ENCODE assay signal across 8 cellular contexts in the genomic region with DNA sequence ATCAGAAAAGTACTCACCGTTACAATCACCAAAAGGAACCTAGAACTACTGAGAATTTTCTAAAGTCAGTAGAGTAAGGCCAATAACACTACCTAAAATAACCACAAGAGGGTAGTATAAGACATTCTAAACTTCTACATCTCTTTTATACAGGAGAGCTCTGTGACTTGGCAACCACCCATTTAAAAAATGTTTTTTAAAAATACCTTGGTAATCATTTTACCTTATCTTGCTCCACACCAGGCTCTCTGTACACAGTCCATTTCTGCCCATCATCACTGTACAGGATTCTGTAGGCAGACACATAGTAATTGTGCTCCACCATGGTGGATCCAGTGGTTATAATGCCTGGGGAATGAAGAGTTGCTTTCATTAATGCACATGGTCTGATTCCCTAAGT. TPM values are rescaled to one million over a fixed set of nuclear protein-coding genes. Genes with fewer than 3 reads are reported as not detected.
DNase-seq lines count a peak whose midpoint lies in the region; ATAC-seq and TF ChIP-seq lines count a peak whose summit lies in the region.

No MANE protein-coding gene starts in this region.

- peaks cover 3% of the 10 kb centered on the region for H3K36me3 Mint-ChIP-seq in T-helper 17 cell (ENCODE audit: low read depth)
- H3K36me3 Mint-ChIP-seq in progenitor cell of endocrine pancreas (ENCODE audit: insufficient read depth): peaks cover 14% of the 10 kb centered on the region

- peak; percentile 65 for ATAC-seq in GM18499 (IDR thresholded peaks at IDR 0.05; ENCODE audit: insufficient read depth, unreplicated experiment)
- ATAC-seq in HG02840 (IDR thresholded peaks at IDR 0.05; ENCODE audit: low FRiP score, unreplicated experiment): peak; percentile 78
- peak; percentile 79 for ATAC-seq in T-helper 17 cell
- ATAC-seq in foreskin keratinocyte: peak; percentile 67

- H3K9me3 ChIP-seq in T-helper 17 cell (ENCODE audit: control insufficient read depth, low read length, poor library complexity, severe bottlenecking): no peaks in the 10 kb centered on the region

- H3K4me1 ChIP-seq in foreskin keratinocyte: no peaks in the 10 kb centered on the region

- peaks cover 4% of the 10 kb centered on the region for H3K27me3 Mint-ChIP-seq in T-helper 17 cell
- no peaks in the 10 kb centered on the region for H3K27me3 Mint-ChIP-seq in progenitor cell of endocrine pancreas

- TF ChIP-seq CTCF in foreskin keratinocyte (conservative IDR thresholded peaks at IDR 0.05) (peak; percentile 68), progenitor cell of endocrine pancreas (IDR thresholded peaks at IDR 0.05; ENCODE audit: unreplicated experiment) (peak; percentile 79)

- H3K9me3 Mint-ChIP-seq in progenitor cell of endocrine pancreas (ENCODE audit: low read depth): no peaks in the 10 kb centered on the region

- H3K4me1 Mint-ChIP-seq in T-helper 17 cell (peaks cover 2% of the 10 kb centered on the region), progenitor cell of endocrine pancreas (ENCODE audit: low read depth) (no peaks in the 10 kb centered on the region)

- H3K27ac Mint-ChIP-seq in T-helper 17 cell: no peak overlapping the region
- no peak overlapping the region for H3K27ac Mint-ChIP-seq in progenitor cell of endocrine pancreas

- H3K27ac ChIP-seq in foreskin keratinocyte: no peak overlapping the region

- peak; percentile 36 for DNase-seq in AG08396 (ENCODE audit: low spot score)
- peak; percentile 57 for DNase-seq in NCI-H1105 treated with DMSO at 0.1 percent for 48 hours (lab: John Stamatoyannopoulos, UW)
- DNase-seq in T-helper 17 cell: no peak
- no peak for DNase-seq in foreskin keratinocyte
- DNase-seq in progenitor cell of endocrine pancreas (ENCODE audit: low spot score, unreplicated experiment): no peak
- no peak for DNase-seq in NK-92 treated with Interleukin-12 subunit alpha and Interleukin-12 subunit beta, amount 100 ng/mL, for 24 hours (lab: John Stamatoyannopoulos, UW)

- H3K4me3 Mint-ChIP-seq in T-helper 17 cell (no peak overlapping the region), progenitor cell of endocrine pancreas (ENCODE audit: low read depth) (no peak overlapping the region)

- H3K27me3 ChIP-seq in foreskin keratinocyte: no peaks in the 10 kb centered on the region

RNA-seq across cellular contexts. Expression of a gene that starts 54.4 kb away (rescaled TPM):
- total RNA-seq in T-helper 17 cell: 1 to 10 TPM in 1 of 2 donors, under 1 TPM in 1; 0.99 to 3.6 TPM
- total RNA-seq in foreskin keratinocyte: 1.4 and 2.1 TPM in 2 replicates
- 0.99 and 1.3 TPM in 2 replicates for polyA plus RNA-seq in foreskin keratinocyte
- total RNA-seq in progenitor cell of endocrine pancreas: 46.8 and 49.2 TPM in 2 replicates

Comparison
In these comparisons a context has a peak if more than half of its experiments do, and no peak if none do; other contexts are left out.
1. DNase-seq: peak in AG08396 (single experiment) and NCI-H1105 treated with DMSO at 0.1 percent for 48 hours (single experiment); none in T-helper 17 cell (0 of 3), foreskin keratinocyte (0 of 2), progenitor cell of endocrine pancreas (single experiment) and NK-92 treated with Interleukin-12 subunit alpha and Interleukin-12 subunit beta, amount 100 ng/mL, for 24 hours (single experiment).
2. RNA of a gene that starts 54.4 kb away (total RNA-seq): 46.8 to 49.2 TPM in progenitor cell of endocrine pancreas; 0.99 to 3.6 TPM in T-helper 17 cell and 1.4 to 2.1 TPM in foreskin keratinocyte; every median in the first group is over 10 times any median in the second.
3. Peak in every context shown above with its lines, with median percentiles within 50 percentile points of each other: ATAC-seq.